Comparison of ENCODE assay signal across 25 cellular contexts in the genomic region with DNA sequence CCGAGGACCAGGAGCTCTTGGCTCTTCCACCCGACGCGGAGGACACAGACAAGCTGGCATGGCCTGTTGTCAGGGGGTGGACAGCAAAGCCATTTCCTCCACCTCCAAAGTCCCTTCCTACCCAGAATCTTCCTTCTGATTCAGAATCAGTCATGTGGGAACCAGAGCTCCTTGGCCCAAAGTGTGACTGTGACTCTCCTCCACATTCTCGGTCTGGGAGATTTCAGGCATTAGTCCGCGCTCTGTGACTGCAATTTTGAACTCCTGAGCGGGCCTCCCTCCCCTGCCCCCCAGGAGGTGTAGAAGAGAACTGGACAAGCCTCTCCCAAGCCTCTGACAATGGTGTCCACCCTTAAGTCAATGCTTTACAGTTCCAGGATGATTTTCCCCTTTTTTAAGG. TPM values are rescaled to one million over a fixed set of nuclear protein-coding genes. Genes with fewer than 3 reads are reported as not detected.
"Had no signal": no experiment of that assay in that cellular context is flagged by ENCODE, and none has a peak within 500 bp of the region (broad histone marks: within the 10 kb centered on the region; RNA-seq: fewer than 3 reads in every experiment).

No MANE protein-coding gene starts in this region.

- H3K79me2 ChIP-seq: parathyroid adenoma had no signal

- H3K27me3 ChIP-seq: adrenal gland, body of pancreas, sigmoid colon had no signal

- ATAC-seq: activated CD4-positive, CD25-positive, alpha-beta regulatory T cell treated with anti-CD3 and anti-CD28 coated beads, Interleukin-2, amount 50 U/mL, for 24 hours; body of pancreas; left ventricle myocardium superior; mucosa of descending colon; psoas muscle; stimulated activated naive B cell treated with anti-CD40 and anti-IgM and Interleukin-4, amounts not matched to agents 10 μg/mL and 1 μg/mL and 100 μg/mL, for 72 hours had no signal

- H3K9me3 ChIP-seq: adrenal gland, body of pancreas, esophagus muscularis mucosa, mucosa of descending colon, psoas muscle, sigmoid colon, suprapubic skin, tibial nerve had no signal

- H3K4me3 ChIP-seq: adrenal gland, body of pancreas, esophagus muscularis mucosa, mucosa of descending colon, psoas muscle, sigmoid colon, suprapubic skin, tibial nerve had no signal

- DNase-seq: activated CD4-positive, alpha-beta T cell treated with anti-CD3 and anti-CD28 coated beads for 48 hours; activated CD4-positive, alpha-beta T cell treated with anti-CD3 and anti-CD28 coated beads, Interleukin-2, amount 50 U/mL, for 48 hours; activated CD8-positive, alpha-beta memory T cell treated with anti-CD3 and anti-CD28 coated beads for 24 hours; activated effector memory CD4-positive, alpha-beta T cell treated with anti-CD3 and anti-CD28 coated beads, Interleukin-2, amount 50 U/mL, for 16 hours; activated naive CD4-positive, alpha-beta T cell treated with anti-CD3 and anti-CD28 coated beads for 36 hours; activated naive CD8-positive, alpha-beta T cell treated with anti-CD3 and anti-CD28 coated beads for 36 hours; aorta; dermis blood vessel endothelial cell; effector CD4-positive, alpha-beta T cell; glutamatergic neuron; left ventricle myocardium superior; mucosa of descending colon; sigmoid colon; stimulated activated CD4-positive, alpha-beta T cell treated with anti-CD3 and anti-CD28 coated beads, Interleukin-15, amount 100 ng/mL, for 24 hours; stimulated activated CD4-positive, alpha-beta T cell treated with anti-CD3 and anti-CD28 coated beads, Interleukin-2, amount 100 ng/mL, for 24 hours; stimulated activated naive B cell treated with anti-CD40 and anti-IgM and Interleukin-4, amounts not matched to agents 10 μg/mL and 1 μg/mL and 100 μg/mL, for 72 hours; WERI-Rb-1 had no signal

- H3K4me1 ChIP-seq: adrenal gland, body of pancreas, esophagus muscularis mucosa, parathyroid adenoma, psoas muscle, sigmoid colon, suprapubic skin, tibial nerve had no signal

- H2AFZ ChIP-seq: parathyroid adenoma had no signal

- H3K27ac ChIP-seq: adrenal gland, body of pancreas, esophagus muscularis mucosa, parathyroid adenoma, psoas muscle, sigmoid colon, suprapubic skin, tibial nerve, WERI-Rb-1 had no signal

- H3K9ac ChIP-seq: parathyroid adenoma had no signal

- H3K36me3 ChIP-seq: adrenal gland, esophagus muscularis mucosa, sigmoid colon, suprapubic skin, tibial nerve, WERI-Rb-1 had no signal

RNA-seq across cellular contexts. Expression of gene DNAH17, which starts 9.1 kb away (rescaled TPM):
- total RNA-seq: body of pancreas, esophagus muscularis mucosa, left ventricle myocardium superior had no signal
- polyA plus RNA-seq: aorta had no signal
